1 cellular context compared by ENCODE assay signal in genomic region chr2:95121495-95122196, GRCh38.
TF ChIP-seq lines count a peak whose summit lies in the region.

Gene MRPS5 (minus strand): TSS chr2:95121808. CDS start chr2:95121791, 17 bp downstream.

TF ChIP-seq in K562, 482 proteins besides CTCF, POLR2A, EP300 and RAD21 (continued from another document and continues in another):
- no peak for TF ChIP-seq RBM17 (IDR thresholded peaks at IDR 0.05; ENCODE audit: borderline replicate concordance, low read depth, low read length)
- TF ChIP-seq ZNF232 (CRISPR knock-in tag; IDR thresholded peaks at IDR 0.05): no peak
- TF ChIP-seq, protein P1, sequence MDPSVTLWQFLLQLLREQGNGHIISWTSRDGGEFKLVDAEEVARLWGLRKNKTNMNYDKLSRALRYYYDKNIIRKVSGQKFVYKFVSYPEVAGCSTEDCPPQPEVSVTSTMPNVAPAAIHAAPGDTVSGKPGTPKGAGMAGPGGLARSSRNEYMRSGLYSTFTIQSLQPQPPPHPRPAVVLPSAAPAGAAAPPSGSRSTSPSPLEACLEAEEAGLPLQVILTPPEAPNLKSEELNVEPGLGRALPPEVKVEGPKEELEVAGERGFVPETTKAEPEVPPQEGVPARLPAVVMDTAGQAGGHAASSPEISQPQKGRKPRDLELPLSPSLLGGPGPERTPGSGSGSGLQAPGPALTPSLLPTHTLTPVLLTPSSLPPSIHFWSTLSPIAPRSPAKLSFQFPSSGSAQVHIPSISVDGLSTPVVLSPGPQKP (CRISPR knock-in tag; IDR thresholded peaks at IDR 0.05): no peak
- TF ChIP-seq ZBTB5 (IDR thresholded peaks at IDR 0.05): no peak
- no peak for TF ChIP-seq ETV1 (tag; conservative IDR thresholded peaks at IDR 0.05; ENCODE audit: low read depth)
- peak; percentile 73 for TF ChIP-seq PML (IDR thresholded peaks at IDR 0.05; ENCODE audit: low read length)
- no peak for TF ChIP-seq POLR2AphosphoS2 (IDR thresholded peaks at IDR 0.05; ENCODE audit: low read length)
- TF ChIP-seq SMAD2 (IDR thresholded peaks at IDR 0.05; ENCODE audit: low read depth, low read length): no peak
- TF ChIP-seq TFAM (CRISPR knock-in tag; conservative IDR thresholded peaks at IDR 0.05): no peak
- TF ChIP-seq FIP1L1 (IDR thresholded peaks at IDR 0.05; ENCODE audit: low read depth, low read length, poor library complexity, severe bottlenecking): peak; percentile 95
- no peak for TF ChIP-seq CBFA2T2 (conservative IDR thresholded peaks at IDR 0.05)
- TF ChIP-seq KAT8 (IDR thresholded peaks at IDR 0.05; ENCODE audit: low read depth): no peak
- TF ChIP-seq IRF9 (tag; IDR thresholded peaks at IDR 0.05): no peak
- TF ChIP-seq, protein P2, sequence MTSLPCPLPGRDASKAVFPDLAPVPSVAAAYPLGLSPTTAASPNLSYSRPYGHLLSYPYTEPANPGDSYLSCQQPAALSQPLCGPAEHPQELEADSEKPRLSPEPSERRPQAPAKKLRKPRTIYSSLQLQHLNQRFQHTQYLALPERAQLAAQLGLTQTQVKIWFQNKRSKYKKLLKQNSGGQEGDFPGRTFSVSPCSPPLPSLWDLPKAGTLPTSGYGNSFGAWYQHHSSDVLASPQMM (CRISPR knock-in tag; IDR thresholded peaks at IDR 0.05): no peak
- TF ChIP-seq PBX2 (CRISPR knock-in tag; IDR thresholded peaks at IDR 0.05; ENCODE audit: low read depth): no peak
- no peak for TF ChIP-seq PBX2 (tag; conservative IDR thresholded peaks at IDR 0.05; ENCODE audit: low read depth)
- TF ChIP-seq ZNF121 (CRISPR knock-in tag; conservative IDR thresholded peaks at IDR 0.05): no peak
- TF ChIP-seq NCOA6 (IDR thresholded peaks at IDR 0.05): no peak
- no peak for TF ChIP-seq HDAC3 (IDR thresholded peaks at IDR 0.05; ENCODE audit: borderline replicate concordance, partially characterized antibody)
- TF ChIP-seq, protein P3, sequence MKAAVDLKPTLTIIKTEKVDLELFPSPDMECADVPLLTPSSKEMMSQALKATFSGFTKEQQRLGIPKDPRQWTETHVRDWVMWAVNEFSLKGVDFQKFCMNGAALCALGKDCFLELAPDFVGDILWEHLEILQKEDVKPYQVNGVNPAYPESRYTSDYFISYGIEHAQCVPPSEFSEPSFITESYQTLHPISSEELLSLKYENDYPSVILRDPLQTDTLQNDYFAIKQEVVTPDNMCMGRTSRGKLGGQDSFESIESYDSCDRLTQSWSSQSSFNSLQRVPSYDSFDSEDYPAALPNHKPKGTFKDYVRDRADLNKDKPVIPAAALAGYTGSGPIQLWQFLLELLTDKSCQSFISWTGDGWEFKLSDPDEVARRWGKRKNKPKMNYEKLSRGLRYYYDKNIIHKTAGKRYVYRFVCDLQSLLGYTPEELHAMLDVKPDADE (conservative IDR thresholded peaks at IDR 0.05; ENCODE audit: control insufficient read depth, low read depth, low read length): 0 out of 2 replicates have a peak, but pooled peaks have one; percentile 21
- no peak for TF ChIP-seq SMARCE1 (IDR thresholded peaks at IDR 0.05)
- no peak for TF ChIP-seq ZNF143 (CRISPR knock-in tag; IDR thresholded peaks at IDR 0.05)
- TF ChIP-seq NCOA2 (IDR thresholded peaks at IDR 0.05; ENCODE audit: partially characterized antibody in 2 of 2): peak in 1 of 2 experiments; percentile 97
- TF ChIP-seq NFXL1 (CRISPR knock-in tag; IDR thresholded peaks at IDR 0.05): no peak
- TF ChIP-seq CREB5 (CRISPR knock-in tag; IDR thresholded peaks at IDR 0.05): no peak
- no peak for TF ChIP-seq ZNF707 (CRISPR knock-in tag; conservative IDR thresholded peaks at IDR 0.05)
- TF ChIP-seq ELF4 (CRISPR knock-in tag; IDR thresholded peaks at IDR 0.05): no peak
- TF ChIP-seq, protein P4, sequence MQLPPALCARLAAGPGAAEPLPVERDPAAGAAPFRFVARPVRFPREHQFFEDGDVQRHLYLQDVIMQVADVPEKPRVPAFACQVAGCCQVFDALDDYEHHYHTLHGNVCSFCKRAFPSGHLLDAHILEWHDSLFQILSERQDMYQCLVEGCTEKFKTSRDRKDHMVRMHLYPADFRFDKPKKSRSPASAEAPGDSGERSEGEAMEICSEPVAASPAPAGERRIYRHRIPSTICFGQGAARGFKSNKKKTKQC (CRISPR knock-in tag; IDR thresholded peaks at IDR 0.05): peak; percentile 61; the same call in 1 of the 2 replicates
- peak; percentile 40; the same call in 1 of the 2 replicates for TF ChIP-seq CTBP1 (IDR thresholded peaks at IDR 0.05; ENCODE audit: borderline replicate concordance)
- peak; percentile 56 to 90; a peak in 3 of 4 replicates for TF ChIP-seq NONO (IDR thresholded peaks at IDR 0.05; ENCODE audit: low read depth in 2 of 2, low read length in 1 of 2)
- no peak for TF ChIP-seq ZNF282 (CRISPR knock-in tag; IDR thresholded peaks at IDR 0.05)
- no peak for TF ChIP-seq ZNF583 (CRISPR knock-in tag; IDR thresholded peaks at IDR 0.05)
- TF ChIP-seq, protein P5, sequence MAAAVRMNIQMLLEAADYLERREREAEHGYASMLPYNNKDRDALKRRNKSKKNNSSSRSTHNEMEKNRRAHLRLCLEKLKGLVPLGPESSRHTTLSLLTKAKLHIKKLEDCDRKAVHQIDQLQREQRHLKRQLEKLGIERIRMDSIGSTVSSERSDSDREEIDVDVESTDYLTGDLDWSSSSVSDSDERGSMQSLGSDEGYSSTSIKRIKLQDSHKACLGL (CRISPR knock-in tag; IDR thresholded peaks at IDR 0.05; ENCODE audit: borderline replicate concordance, poor library complexity, severe bottlenecking): peak; percentile 21
- peak; percentile 76 for TF ChIP-seq ZNF395 (CRISPR knock-in tag; IDR thresholded peaks at IDR 0.05)
- peak; percentile 97 for TF ChIP-seq PHF8 (IDR thresholded peaks at IDR 0.05; ENCODE audit: borderline replicate concordance, low read length)
- TF ChIP-seq HINFP (tag; conservative IDR thresholded peaks at IDR 0.05; ENCODE audit: low read depth): no peak
